20 cellular contexts compared by ENCODE assay signal in genomic region chr1:246040200-246040890, GRCh38.
DNase-seq lines count a peak whose midpoint lies in the region; ATAC-seq, FAIRE-seq and TF ChIP-seq lines count a peak whose summit lies in the region.
"Had no signal": no experiment of that assay in that cellular context is flagged by ENCODE, and none has a peak within 500 bp of the region (broad histone marks: within the 10 kb centered on the region; RNA-seq: fewer than 3 reads in every experiment).

No MANE protein-coding gene starts in this region.

- BruUV-seq in K562 (replicated peaks; lab: Mats Ljungman, UMichigan) = no TSS peak

- FAIRE-seq in K562 (lab: Jason Lieb, UNC) = no peak
- FAIRE-seq in pancreas (lab: Jason Lieb, UNC) = no peak
- FAIRE-seq: A549, D721Med, G401.6, GM12891, GM19239 had no signal

- POLR2A ChIA-PET in K562 (lab: Yijun Ruan, JAX) = interaction anchor here (1.3 kb wide), 1 partner anchor 48 kb away, joined by 4 read pairs; no protein-coding TSS in a partner anchor

- H3K27ac ChIP-seq in GM23248 = no peak overlapping the region
- no peak overlapping the region for H3K27ac ChIP-seq in K562 (ENCODE audit: extremely low read depth, low read depth, low read length)
- peak overlapping the region in 1 of 4 donors; percentile 4 for H3K27ac ChIP-seq in pancreas
- H3K27ac ChIP-seq: 22Rv1; A549; BLaER1 treated with 17β-estradiol and CSF1 and Interleukin-3, amounts not matched to agents 10 nM and 100 nM; C4-2B had no signal

- CTCF ChIA-PET in K562 (lab: Yijun Ruan, JAX; ENCODE audit: low intra/inter-chr PET ratio) = no interaction called here

- WGBS in GM23248 (ENCODE audit: low coverage in 1 of 2, low lambda C conversion rate in 2 of 2, missing lambda C conversion rate in 2 of 2), 2 experiments = 46 to 49% methylated on average over 15 of the region's 15 CpGs
- 72% methylated on average over 15 of the region's 15 CpGs for WGBS in K562 (ENCODE audit: insufficient coverage, low coverage, missing lambda C conversion rate)
- 44 to 52% methylated on average over 15 of the region's 15 CpGs for WGBS in pancreas, 2 donors

- H3K9me3 ChIP-seq in GM23248 (ENCODE audit: low read depth) (no peaks in the 10 kb centered on the region), K562 (replicated peaks; ENCODE audit: control insufficient read depth, insufficient read depth, low read depth, low read length) (no peaks in the 10 kb centered on the region), pancreas (no peaks in the 10 kb centered on the region)
- H3K9me3 ChIP-seq: A549; BLaER1 treated with 17β-estradiol and CSF1 and Interleukin-3, amounts not matched to agents 10 nM and 100 nM; Caco-2 had no signal

- TF ChIP-seq EP300 in K562 (IDR thresholded peaks at IDR 0.05; ENCODE audit: low read length) = no peak

- no peaks in the 10 kb centered on the region for H3K9me1 ChIP-seq in K562 (ENCODE audit: control insufficient read depth, insufficient read depth, low read length)

- H3K27me3 ChIP-seq in GM23248 (replicated peaks; ENCODE audit: insufficient read depth) (no peaks in the 10 kb centered on the region), K562 (ENCODE audit: control insufficient read depth in 2 of 2, insufficient read depth in 2 of 2, low read length in 2 of 2) (no peaks in the 10 kb centered on the region), pancreas (no peaks in the 10 kb centered on the region)
- H3K27me3 ChIP-seq: BLaER1 treated with 17β-estradiol and CSF1 and Interleukin-3, amounts not matched to agents 10 nM and 100 nM had no signal

- intact Hi-C loops in K562 (cut with micrococcal nuclease) (no loop called here), pancreas (cut with DNase I) (no loop called here)

- H3K4me1 ChIP-seq in GM23248 (ENCODE audit: insufficient read depth) (peaks cover 10% of the 10 kb centered on the region; the same call in 1 of the 2 replicates), K562 (replicated peaks in 1 of 2; ENCODE audit: control insufficient read depth in 2 of 2, insufficient read depth in 2 of 2, low read length in 2 of 2) (peaks cover under 1 to 9% of the 10 kb centered on the region in 2 experiments; a peak in 4 of 5 replicates), pancreas (peaks cover 0 to 4% (median 3%) of the 10 kb centered on the region in 3 donors)
- H3K4me1 ChIP-seq: A549; BLaER1 treated with 17β-estradiol and CSF1 and Interleukin-3, amounts not matched to agents 10 nM and 100 nM; Caco-2 had no signal

- TF ChIP-seq CTCF in K562 (IDR thresholded peaks at IDR 0.05 in 2 of 3, conservative IDR thresholded peaks at IDR 0.05 in 1 of 3; ENCODE audit: insufficient read depth in 2 of 3, low read depth in 1 of 3, low read length in 3 of 3) = no peak
- TF ChIP-seq CTCF in pancreas (IDR thresholded peaks at IDR 0.05) = no peak

- H3K79me2 ChIP-seq in GM23248 (ENCODE audit: insufficient read depth) (no peaks in the 10 kb centered on the region), K562 (ENCODE audit: control insufficient read depth, insufficient read depth, low read length) (no peaks in the 10 kb centered on the region)

- 0 out of 2 replicates have a peak overlapping the region, but pooled peaks have one; percentile 5 for H2AFZ ChIP-seq in GM23248
- no peak overlapping the region for H2AFZ ChIP-seq in K562 (ENCODE audit: low read depth, low read length)

- H3K4me2 ChIP-seq in GM23248 (ENCODE audit: unreplicated experiment) = no peak overlapping the region
- H3K4me2 ChIP-seq in K562 (ENCODE audit: insufficient read depth, low read length) = no peak overlapping the region
- H3K4me2 ChIP-seq: A549; BLaER1 treated with 17β-estradiol and CSF1 and Interleukin-3, amounts not matched to agents 10 nM and 100 nM had no signal

- H4K20me1 ChIP-seq in GM23248 (ENCODE audit: insufficient read depth) (no peaks in the 10 kb centered on the region), K562 (replicated peaks; ENCODE audit: control insufficient read depth, insufficient read depth, low read length) (no peaks in the 10 kb centered on the region)
- H4K20me1 ChIP-seq: BLaER1 treated with 17β-estradiol and CSF1 and Interleukin-3, amounts not matched to agents 10 nM and 100 nM had no signal

- no peak for TF ChIP-seq POLR2A in K562 (conservative IDR thresholded peaks at IDR 0.05)

- no peak overlapping the region for H3K9ac ChIP-seq in GM23248
- no peak overlapping the region for H3K9ac ChIP-seq in K562 (ENCODE audit: insufficient read depth in 1 of 2, low read depth in 2 of 2, low read length in 2 of 2)
- H3K9ac ChIP-seq: BLaER1 treated with 17β-estradiol and CSF1 and Interleukin-3, amounts not matched to agents 10 nM and 100 nM had no signal

- H3K9me2 ChIP-seq in GM23248 (ENCODE audit: insufficient read depth) = no peaks in the 10 kb centered on the region

- H3K4me3 ChIP-seq in GM23248 = no peak overlapping the region
- H3K4me3 ChIP-seq in K562 = no peak overlapping the region
- peak overlapping the region in 1 of 4 donors; percentile 0 for H3K4me3 ChIP-seq in pancreas
- H3K4me3 ChIP-seq: A549; BLaER1 treated with 17β-estradiol and CSF1 and Interleukin-3, amounts not matched to agents 10 nM and 100 nM had no signal

- no peaks in the 10 kb centered on the region for H3F3A ChIP-seq in GM23248 (ENCODE audit: insufficient read depth)

- DNase-seq in GM23248 (no peak), K562 (ENCODE audit: extremely low read depth in 1 of 4, low spot score in 3 of 4) (no peak), pancreas (peak in 3 of 6 donors; percentile 22 to 67 (median 48)), NCI-H2029 treated with DMSO at 0.1 percent for 48 hours (lab: John Stamatoyannopoulos, UW) (no peak)
- DNase-seq: AML-193; Caco-2; Calu3; CD4-positive, alpha-beta T cell; CD8-positive, alpha-beta T cell; DMS79 treated with DMSO at 0.1 percent for 48 hours; GF-D8 had no signal

- no peak for TF ChIP-seq RAD21 in K562 (CRISPR knock-in tag; conservative IDR thresholded peaks at IDR 0.05 in 1 of 2, IDR thresholded peaks at IDR 0.05 in 1 of 2)

- no peaks in the 10 kb centered on the region for H3K36me3 ChIP-seq in GM23248 (ENCODE audit: low read depth)
- no peaks in the 10 kb centered on the region for H3K36me3 ChIP-seq in K562 (ENCODE audit: control insufficient read depth, insufficient read depth, low read length)
- H3K36me3 ChIP-seq in pancreas = no peaks in the 10 kb centered on the region
- H3K36me3 ChIP-seq: BLaER1 treated with 17β-estradiol and CSF1 and Interleukin-3, amounts not matched to agents 10 nM and 100 nM had no signal

- in situ Hi-C loops in GM23248 (cut with MboI) (no loop called here), K562 (cut with MboI) (no loop called here)

- no peak for ATAC-seq in K562
- peak; percentile 75 to 87 (median 84) for ATAC-seq in pancreas
- no peak for ATAC-seq in GM21529 (IDR thresholded peaks at IDR 0.05; ENCODE audit: unreplicated experiment)
- ATAC-seq: A549; CD8-positive, alpha-beta T cell had no signal

TF ChIP-seq in K562, 482 proteins besides CTCF, POLR2A, EP300 and RAD21:
- TF ChIP-seq ZNF316 (IDR thresholded peaks at IDR 0.05) (peak; percentile 65), PATZ1 (CRISPR knock-in tag; IDR thresholded peaks at IDR 0.05; ENCODE audit: borderline replicate concordance) (no peak), C11orf30 (IDR thresholded peaks at IDR 0.05; ENCODE audit: low read depth) (peak; percentile 50)

Comparison
In these comparisons a context has a peak if more than half of its experiments do, and no peak if none do; other contexts are left out.
1. ATAC-seq: peak in pancreas (4 of 4); none in K562 (single experiment) and GM21529 (single experiment).